In genomic region chr5:92907914-92908606, GRCh38 we compare ENCODE assay signal across 8 cellular contexts.
DNase-seq lines count a peak whose midpoint lies in the region; ATAC-seq, FAIRE-seq and TF ChIP-seq lines count a peak whose summit lies in the region.
"Had no signal": no experiment of that assay in that cellular context is flagged by ENCODE, and none has a peak within 500 bp of the region (broad histone marks: within the 10 kb centered on the region; RNA-seq: fewer than 3 reads in every experiment).

No MANE protein-coding gene starts in this region.

- H3K9me3 ChIP-seq in GM12878 (replicated peaks; ENCODE audit: control insufficient read depth, insufficient read depth, low read length), result no peaks in the 10 kb centered on the region

- TF ChIP-seq POLR2A in GM12878 (IDR thresholded peaks at IDR 0.05; ENCODE audit: low read depth, low read length), result no peak

- RAD21 ChIA-PET in GM12878 (lab: Charles Lee; ENCODE audit: unreplicated experiment), result interaction anchor here (1.1 to 2.4 kb wide), 4 partner anchors 8 to 656 kb away, joined by 3 to 10 read pairs (median 5); no protein-coding TSS in a partner anchor

- no peaks in the 10 kb centered on the region for H3K36me3 ChIP-seq in GM12878 (ENCODE audit: control insufficient read depth in 2 of 2, insufficient read depth in 2 of 2, low read length in 1 of 2)

- ATAC-seq in GM19324 (IDR thresholded peaks at IDR 0.05; ENCODE audit: low FRiP score, unreplicated experiment) (peak; percentile 70), HG03196 (IDR thresholded peaks at IDR 0.05; ENCODE audit: unreplicated experiment) (peak; percentile 81), GM12878 (peak; percentile 87)
- ATAC-seq in stimulated activated effector memory CD8-positive, alpha-beta T cell treated with anti-CD3 and anti-CD28 coated beads, Interleukin-12 subunit alpha, Interleukin-12 subunit beta, amount 100 ng/mL, for 72 hours, result no peak
- ATAC-seq: activated CD4-positive, CD25-positive, alpha-beta regulatory T cell treated with anti-CD3 and anti-CD28 coated beads, Interleukin-2, amount 50 U/mL, for 24 hours had no signal

- peaks cover 4% of the 10 kb centered on the region; the same call in 1 of the 2 replicates for H3K4me1 ChIP-seq in GM12878 (ENCODE audit: control insufficient read depth, insufficient read depth, low read length)

- no peak overlapping the region for H3K27ac Mint-ChIP-seq in stimulated activated effector memory CD8-positive, alpha-beta T cell treated with anti-CD3 and anti-CD28 coated beads, Interleukin-12 subunit alpha, Interleukin-12 subunit beta, amount 100 ng/mL, for 72 hours

- no peak for TF ChIP-seq EP300 in GM12878 (IDR thresholded peaks at IDR 0.05; ENCODE audit: borderline replicate concordance in 1 of 2, control insufficient read depth in 1 of 2, low read depth in 2 of 2, low read length in 2 of 2)

- H3K9ac ChIP-seq in GM12878 (ENCODE audit: control insufficient read depth, insufficient read depth, low read length), result no peak overlapping the region

- no peak for TF ChIP-seq RAD21 in GM12878 (IDR thresholded peaks at IDR 0.05; ENCODE audit: insufficient read depth, low read depth, low read length)

- TF ChIP-seq CTCF in GM12878 (IDR thresholded peaks at IDR 0.05 in 2 of 3, conservative IDR thresholded peaks at IDR 0.05 in 1 of 3; ENCODE audit: control insufficient read depth in 2 of 3, extremely low read depth in 1 of 3, insufficient read depth in 1 of 3, low read depth in 3 of 3, low read length in 3 of 3), result no peak

- H3K4me1 Mint-ChIP-seq in stimulated activated effector memory CD8-positive, alpha-beta T cell treated with anti-CD3 and anti-CD28 coated beads, Interleukin-12 subunit alpha, Interleukin-12 subunit beta, amount 100 ng/mL, for 72 hours, result no peaks in the 10 kb centered on the region

- H3K9me3 Mint-ChIP-seq in stimulated activated effector memory CD8-positive, alpha-beta T cell treated with anti-CD3 and anti-CD28 coated beads, Interleukin-12 subunit alpha, Interleukin-12 subunit beta, amount 100 ng/mL, for 72 hours, result peaks cover 2% of the 10 kb centered on the region

- POLR2A ChIA-PET in GM12878 (lab: Charles Lee), result no interaction called here

- H3K4me3 ChIP-seq in GM12878, result no peak overlapping the region

- H3K27me3 ChIP-seq in GM12878 (replicated peaks in 1 of 2; ENCODE audit: control insufficient read depth in 2 of 2, insufficient read depth in 2 of 2, low read length in 1 of 2), result no peaks in the 10 kb centered on the region

- H2AFZ ChIP-seq in GM12878 (ENCODE audit: control insufficient read depth, low read depth, low read length), result no peak overlapping the region

- WGBS in GM12878 (ENCODE audit: insufficient coverage, insufficient replicate concordance, low lambda C conversion rate, missing lambda C conversion rate), result 27% methylated on average over 2 of the region's 2 CpGs

- in situ Hi-C loops in GM12878 (cut with MboI), result no loop called here

- CTCF ChIA-PET in GM12878 (lab: Yijun Ruan, JAX), result interaction anchor here (0.9 to 2.3 kb wide), 8 partner anchors 8 to 893 kb away, joined by 3 to 9 read pairs (median 5); no protein-coding TSS in a partner anchor

- H3K4me3 Mint-ChIP-seq in stimulated activated effector memory CD8-positive, alpha-beta T cell treated with anti-CD3 and anti-CD28 coated beads, Interleukin-12 subunit alpha, Interleukin-12 subunit beta, amount 100 ng/mL, for 72 hours, result no peak overlapping the region

- peak overlapping the region; percentile 25; the same call in 1 of the 2 replicates for H3K4me2 ChIP-seq in GM12878 (ENCODE audit: control insufficient read depth, insufficient read depth)

- H3K27ac ChIP-seq in GM12878 (ENCODE audit: control insufficient read depth, insufficient read depth), result no peak overlapping the region

- no peak for FAIRE-seq in GM12878 (lab: Jason Lieb, UNC)

- no peaks in the 10 kb centered on the region for H3K36me3 Mint-ChIP-seq in stimulated activated effector memory CD8-positive, alpha-beta T cell treated with anti-CD3 and anti-CD28 coated beads, Interleukin-12 subunit alpha, Interleukin-12 subunit beta, amount 100 ng/mL, for 72 hours

- intact Hi-C loops in GM12878 (cut with micrococcal nuclease; ENCODE audit: unreplicated experiment), result no loop called here

- H4K20me1 ChIP-seq in GM12878 (ENCODE audit: control insufficient read depth, insufficient read depth), result no peaks in the 10 kb centered on the region

- DNase-seq in GM12878 (ENCODE audit: low read depth, low spot score) (peak; percentile 8), smooth muscle cell of the brain vasculature (ENCODE audit: low read depth, low spot score) (peak; percentile 82), cerebellar cortex (ENCODE audit: low spot score) (no peak), NCI-H345 (lab: John Stamatoyannopoulos, UW) (no peak)
- DNase-seq in stimulated activated effector memory CD8-positive, alpha-beta T cell treated with anti-CD3 and anti-CD28 coated beads, Interleukin-12 subunit alpha, Interleukin-12 subunit beta, amount 100 ng/mL, for 72 hours (ENCODE audit: low spot score in 2 of 2), result no peak

- BruUV-seq in GM12878 (replicated peaks; lab: Mats Ljungman, UMichigan), result no TSS peak

- no peaks in the 10 kb centered on the region for H3K79me2 ChIP-seq in GM12878 (ENCODE audit: control insufficient read depth, insufficient read depth, low read length)

- SMC1A ChIA-PET in GM12878 (lab: Charles Lee; ENCODE audit: uncharacterized antibody, unreplicated experiment), result interaction anchor here (0.7 to 2.9 kb wide), 10 partner anchors 9 to 893 kb away, joined by 3 to 18 read pairs (median 5); no protein-coding TSS in a partner anchor

TF ChIP-seq in GM12878, 131 proteins besides CTCF, POLR2A, EP300 and RAD21 (continues in another document):
- TF ChIP-seq MEF2B (IDR thresholded peaks at IDR 0.05; ENCODE audit: partially characterized antibody, poor library complexity, severe bottlenecking) (peak; percentile 73), MEF2A (IDR thresholded peaks at IDR 0.05; ENCODE audit: insufficient read depth, low read depth, low read length) (peak; percentile 68; the same call in 1 of the 2 replicates), CREB1 (IDR thresholded peaks at IDR 0.05; ENCODE audit: low read depth) (no peak), CHD2 (IDR thresholded peaks at IDR 0.05; ENCODE audit: borderline replicate concordance, low read depth, low read length) (peak; percentile 22; the same call in 1 of the 2 replicates), POLR2AphosphoS5 (IDR thresholded peaks at IDR 0.05; ENCODE audit: low read length) (no peak), NR2C1 (IDR thresholded peaks at IDR 0.05) (peak; percentile 51), EZH2 (IDR thresholded peaks at IDR 0.05; ENCODE audit: borderline replicate concordance, control insufficient read depth, low read depth, low read length) (no peak), BCL11A (IDR thresholded peaks at IDR 0.05; ENCODE audit: low read depth, low read length) (no peak), JUNB (IDR thresholded peaks at IDR 0.05) (peak; percentile 45; the same call in 1 of the 2 replicates), SMAD1 (IDR thresholded peaks at IDR 0.05; ENCODE audit: low read depth, partially characterized antibody) (no peak), ATF7 (IDR thresholded peaks at IDR 0.05; ENCODE audit: low read depth) (peak; percentile 42), ZNF384 (IDR thresholded peaks at IDR 0.05; ENCODE audit: borderline replicate concordance, low read depth, low read length) (0 out of 2 replicates have a peak, but pooled peaks have one; percentile 7), FOXM1 (IDR thresholded peaks at IDR 0.05; ENCODE audit: low read depth, low read length) (peak; percentile 47; the same call in 1 of the 2 replicates), NR2F1 (conservative IDR thresholded peaks at IDR 0.05) (peak; percentile 96), ATF2 (IDR thresholded peaks at IDR 0.05; ENCODE audit: low read length) (0 out of 2 replicates have a peak, but pooled peaks have one; percentile 31), CBFB (IDR thresholded peaks at IDR 0.05; ENCODE audit: low read depth) (no peak), IKZF1 (conservative IDR thresholded peaks at IDR 0.05) (0 out of 2 replicates have a peak, but pooled peaks have one; percentile 15), ZBED1 (IDR thresholded peaks at IDR 0.05; ENCODE audit: borderline replicate concordance) (no peak), STAT3 (IDR thresholded peaks at IDR 0.05; ENCODE audit: low read depth, low read length) (no peak), GABPA (IDR thresholded peaks at IDR 0.05; ENCODE audit: low read depth) (0 out of 2 replicates have a peak, but pooled peaks have one; percentile 17), RUNX3 (IDR thresholded peaks at IDR 0.05; ENCODE audit: low read length) (peak; percentile 43; the same call in 1 of the 2 replicates)

Comparison
In these comparisons a context has a peak if more than half of its experiments do, and no peak if none do; other contexts are left out.
1. DNase-seq: peak in GM12878 (single experiment) and smooth muscle cell of the brain vasculature (single experiment); none in stimulated activated effector memory CD8-positive, alpha-beta T cell treated with anti-CD3 and anti-CD28 coated beads, Interleukin-12 subunit alpha, Interleukin-12 subunit beta, amount 100 ng/mL, for 72 hours (0 of 2), cerebellar cortex (single experiment) and NCI-H345 (single experiment).